ENCODE assay signal across 8 cellular contexts in the genomic region with DNA sequence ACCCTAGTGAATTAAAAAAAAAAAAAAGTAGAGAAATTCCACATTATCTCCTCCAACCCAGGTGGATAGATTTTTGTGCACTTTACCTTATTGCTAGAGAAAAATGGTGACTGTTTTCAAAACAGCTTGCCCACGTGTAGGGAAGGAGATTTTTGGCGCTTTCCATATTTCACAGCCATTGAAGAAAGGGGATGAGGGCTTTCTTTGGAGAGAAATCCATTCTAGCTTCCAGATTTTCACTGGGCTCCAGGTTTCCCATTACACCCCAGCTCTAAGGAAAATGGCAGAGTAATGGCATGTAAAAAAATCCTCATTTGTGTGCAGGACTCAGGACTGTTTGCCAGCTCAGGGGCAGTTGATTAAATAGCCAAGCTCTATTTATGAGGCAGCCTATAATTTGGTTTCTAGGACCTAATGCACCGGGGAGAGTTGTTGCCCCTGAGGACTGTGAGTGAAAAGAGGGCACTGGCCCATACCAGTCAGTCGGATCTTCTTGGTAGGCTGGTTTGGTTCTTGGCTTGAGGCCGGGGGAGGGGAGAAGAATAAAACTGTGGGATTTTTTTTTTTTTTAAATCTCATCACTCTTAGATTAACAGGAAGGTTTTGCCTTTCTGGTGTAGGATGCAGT. TPM values are rescaled to one million over a fixed set of nuclear protein-coding genes. Genes with fewer than 3 reads are reported as not detected.
DNase-seq lines count a peak whose midpoint lies in the region; ATAC-seq lines count a peak whose summit lies in the region.

No MANE protein-coding gene starts in this region.

- H3K4me1 ChIP-seq in CD4-positive, alpha-beta memory T cell (ENCODE audit: insufficient read depth, low read length) = peaks cover 33% of the 10 kb centered on the region
- H3K4me1 ChIP-seq in neuron (ENCODE audit: insufficient read depth, low read length) = peaks cover 23% of the 10 kb centered on the region

- peaks cover 0 to 7% of the 10 kb centered on the region in 2 donors for H3K36me3 Mint-ChIP-seq in CD4-positive, alpha-beta memory T cell
- H3K36me3 Mint-ChIP-seq in dendritic cell treated with granulocyte-macrophage colony-stimulating factor and Interleukin-4, amounts not matched to agents 40 ng/mL and 50 ng/mL, for 4 days (ENCODE audit: low read depth) = peaks cover 18% of the 10 kb centered on the region

- intact Hi-C loops in CD4-positive, alpha-beta memory T cell (cut with micrococcal nuclease) = loop anchor here (5.0 to 10.0 kb wide), 2 partner anchors 91 to 189 kb away; no protein-coding TSS in a partner anchor
- intact Hi-C loops in dendritic cell treated with granulocyte-macrophage colony-stimulating factor and Interleukin-4, amounts not matched to agents 40 ng/mL and 50 ng/mL, for 4 days (cut with micrococcal nuclease) = loop anchor here (1.0 kb wide), 1 partner anchor 95 kb away; no protein-coding TSS in a partner anchor
- intact Hi-C loops in left colon (cut with DNase I, micrococcal nuclease) = loop anchor here in 1 of 2 donors (5.0 kb wide), 1 partner anchor 94 kb away; a partner anchor contains a TSS

- peak overlapping the region; percentile 76 for H3K27ac ChIP-seq in CD4-positive, alpha-beta memory T cell (ENCODE audit: low read depth, low read length)

- H3K27me3 ChIP-seq in CD4-positive, alpha-beta memory T cell (ENCODE audit: insufficient read depth, low read length) = no peaks in the 10 kb centered on the region
- no peaks in the 10 kb centered on the region for H3K27me3 ChIP-seq in neuron (ENCODE audit: insufficient read depth, low read length)

- no peaks in the 10 kb centered on the region for H3K9me3 ChIP-seq in CD4-positive, alpha-beta memory T cell (ENCODE audit: control insufficient read depth in 1 of 2, low read length in 2 of 2)
- no peaks in the 10 kb centered on the region for H3K9me3 ChIP-seq in neuron (ENCODE audit: low read length)

- peak overlapping the region; percentile 85 to 93 for H3K4me3 ChIP-seq in CD4-positive, alpha-beta memory T cell (ENCODE audit: low read length in 2 of 2)
- H3K4me3 ChIP-seq in neuron (ENCODE audit: low read length) = peak overlapping the region; percentile 51

- DNase-seq in CD4-positive, alpha-beta memory T cell = no peak
- DNase-seq in NAMALWA (ENCODE audit: low spot score) (peak; percentile 45), foreskin melanocyte (no peak), left colon (no peak), pons (ENCODE audit: low spot score) (no peak)

- H3K27ac Mint-ChIP-seq in CD4-positive, alpha-beta memory T cell = peak overlapping the region; percentile 94 to 98 (median 96)
- H3K27ac Mint-ChIP-seq in dendritic cell treated with granulocyte-macrophage colony-stimulating factor and Interleukin-4, amounts not matched to agents 40 ng/mL and 50 ng/mL, for 4 days = peak overlapping the region; percentile 95

- H3K9me3 Mint-ChIP-seq in CD4-positive, alpha-beta memory T cell = peaks cover 0 to 2% (median 0%) of the 10 kb centered on the region in 8 donors
- H3K9me3 Mint-ChIP-seq in dendritic cell treated with granulocyte-macrophage colony-stimulating factor and Interleukin-4, amounts not matched to agents 40 ng/mL and 50 ng/mL, for 4 days = no peaks in the 10 kb centered on the region

- ATAC-seq in GM18909 (IDR thresholded peaks at IDR 0.05; ENCODE audit: poor library complexity, unreplicated experiment) (no peak), left colon (no peak)

- POLR2A ChIA-PET in CD4-positive, alpha-beta memory T cell (lab: Charles Lee; ENCODE audit: partially characterized antibody) = interaction anchor here (0.6 to 16.5 kb wide), 27 partner anchors 10 to 1462 kb away, joined by 3 to 595 read pairs (median 6); a partner anchor contains a TSS

- H3K36me3 ChIP-seq in CD4-positive, alpha-beta memory T cell (ENCODE audit: insufficient read depth, low read length) = no peaks in the 10 kb centered on the region
- H3K36me3 ChIP-seq in neuron (ENCODE audit: insufficient read depth, low read length) = no peaks in the 10 kb centered on the region

- peak overlapping the region; percentile 91 to 98 (median 94) for H3K4me3 Mint-ChIP-seq in CD4-positive, alpha-beta memory T cell
- peak overlapping the region; percentile 79 for H3K4me3 Mint-ChIP-seq in dendritic cell treated with granulocyte-macrophage colony-stimulating factor and Interleukin-4, amounts not matched to agents 40 ng/mL and 50 ng/mL, for 4 days

- no peak overlapping the region for H2AFZ ChIP-seq in neuron (ENCODE audit: low read depth, low read length)

- CTCF ChIA-PET in CD4-positive, alpha-beta memory T cell (lab: Charles Lee; ENCODE audit: partially characterized antibody) = interaction anchor here (0.6 to 4.7 kb wide), 15 partner anchors 9 to 437 kb away, joined by 3 to 88 read pairs (median 4); a partner anchor contains a TSS

- no peaks in the 10 kb centered on the region for H3K27me3 Mint-ChIP-seq in CD4-positive, alpha-beta memory T cell
- no peaks in the 10 kb centered on the region for H3K27me3 Mint-ChIP-seq in dendritic cell treated with granulocyte-macrophage colony-stimulating factor and Interleukin-4, amounts not matched to agents 40 ng/mL and 50 ng/mL, for 4 days

- peaks cover 21 to 36% (median 29%) of the 10 kb centered on the region in 4 donors for H3K4me1 Mint-ChIP-seq in CD4-positive, alpha-beta memory T cell
- H3K4me1 Mint-ChIP-seq in dendritic cell treated with granulocyte-macrophage colony-stimulating factor and Interleukin-4, amounts not matched to agents 40 ng/mL and 50 ng/mL, for 4 days (ENCODE audit: low read depth) = peaks cover 52% of the 10 kb centered on the region

RNA-seq across cellular contexts. Expression of a gene that starts 2.1 kb away (rescaled TPM):
- total RNA-seq in CD4-positive, alpha-beta memory T cell = 100 to 1,000 TPM; 112 to 127 TPM
- 10 to 100 TPM in 1 of 2 donors, 1 to 10 TPM in 1; 4.2 to 30.4 TPM for polyA plus RNA-seq in CD4-positive, alpha-beta memory T cell
- total RNA-seq in left colon = 10 to 100 TPM; 60.2 to 61.4 TPM
